ENCODE assay signal across 7 cellular contexts in the genomic region with DNA sequence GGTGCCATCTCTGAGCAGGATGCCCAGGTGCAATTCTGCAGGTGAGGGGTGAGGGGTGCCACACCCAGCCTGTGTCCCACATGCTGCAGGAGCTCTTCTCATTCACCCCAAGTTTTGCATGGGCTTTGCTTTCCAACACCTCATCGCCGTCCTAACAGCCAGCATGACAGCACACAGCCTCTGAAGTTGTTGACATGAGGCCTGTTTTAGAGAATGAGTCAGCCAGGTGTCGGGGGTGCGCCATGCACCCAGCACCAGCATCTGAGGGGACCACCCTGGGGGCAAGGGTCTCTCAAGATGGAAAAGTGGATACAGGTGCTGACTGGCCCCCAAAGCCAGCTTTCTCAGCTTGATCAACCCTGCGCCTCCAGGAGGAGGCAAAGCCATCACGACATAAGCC.
"Had no signal": no experiment of that assay in that cellular context is flagged by ENCODE, and none has a peak within 500 bp of the region (broad histone marks: within the 10 kb centered on the region; RNA-seq: fewer than 3 reads in every experiment).

No MANE protein-coding gene starts in this region.

- DNase-seq: GM23248, H7, HFFc6, KBM-7 had no signal

- H3K36me3 ChIP-seq: HAP-1 had no signal

- H3K9ac ChIP-seq: GM23248 had no signal

- H3K4me1 ChIP-seq: HAP-1 had no signal

- H3K4me3 ChIP-seq: GM23248, HAP-1 had no signal

- H3K27ac ChIP-seq: GM23248 had no signal

- H3K9me3 ChIP-seq: HAP-1 had no signal

- FAIRE-seq: HepG2 had no signal

- ATAC-seq: HCT116, HepG2 had no signal
